Comparison of ENCODE assay signal across 8 cellular contexts in the genomic region with DNA sequence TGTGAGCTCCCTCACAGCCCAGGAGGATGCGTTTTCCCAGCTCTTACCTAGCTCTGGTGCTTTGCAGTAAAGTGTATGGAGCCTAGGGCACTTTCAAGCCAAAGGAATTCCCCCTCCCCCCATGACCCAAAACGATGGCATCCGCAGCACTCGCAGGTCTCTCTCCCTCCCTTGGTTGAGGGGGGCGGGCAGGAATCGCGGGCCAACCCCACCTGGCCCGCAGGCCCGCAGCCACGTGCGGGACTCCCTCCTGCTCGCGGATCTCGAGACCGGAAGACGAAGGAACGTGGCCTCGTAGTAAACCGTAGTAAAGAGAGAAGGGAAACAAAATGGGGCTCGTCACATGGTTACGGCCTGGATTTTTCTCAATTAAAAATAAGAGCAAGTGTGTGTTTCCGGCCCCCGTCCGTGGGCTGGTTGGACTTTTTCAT. TPM values are rescaled to one million over a fixed set of nuclear protein-coding genes. Genes with fewer than 3 reads are reported as not detected.
DNase-seq lines count a peak whose midpoint lies in the region; ATAC-seq and TF ChIP-seq lines count a peak whose summit lies in the region.

No MANE protein-coding gene starts in this region.

- H3K4me1 ChIP-seq in DOHH2 (ENCODE audit: control insufficient read depth, low read length), result peaks cover 60% of the 10 kb centered on the region

- H4K20me1 ChIP-seq in DOHH2 (ENCODE audit: control insufficient read depth, insufficient read depth, low read depth, low read length), result no peaks in the 10 kb centered on the region

- H3K4me1 Mint-ChIP-seq in dendritic cell treated with granulocyte-macrophage colony-stimulating factor and Interleukin-4, amounts not matched to agents 40 ng/mL and 50 ng/mL, for 4 days (ENCODE audit: low read depth), result peaks cover 11% of the 10 kb centered on the region

- H3K4me3 Mint-ChIP-seq in dendritic cell treated with granulocyte-macrophage colony-stimulating factor and Interleukin-4, amounts not matched to agents 40 ng/mL and 50 ng/mL, for 4 days, result peak overlapping the region; percentile 89

- TF ChIP-seq CTCF in DOHH2 (IDR thresholded peaks at IDR 0.05; ENCODE audit: low read depth, low read length, poor library complexity, severe bottlenecking) (no peak), lower leg skin (IDR thresholded peaks at IDR 0.05) (no peak)

- TF ChIP-seq POLR2A in lower leg skin (IDR thresholded peaks at IDR 0.05), result no peak

- H3K27ac ChIP-seq in DOHH2 (ENCODE audit: low read depth, low read length), result peak overlapping the region; percentile 68

- H3K27me3 Mint-ChIP-seq in dendritic cell treated with granulocyte-macrophage colony-stimulating factor and Interleukin-4, amounts not matched to agents 40 ng/mL and 50 ng/mL, for 4 days, result peaks cover 31% of the 10 kb centered on the region

- intact Hi-C loops in dendritic cell treated with granulocyte-macrophage colony-stimulating factor and Interleukin-4, amounts not matched to agents 40 ng/mL and 50 ng/mL, for 4 days (cut with micrococcal nuclease), result loop anchor here (5.0 kb wide), 1 partner anchor 46 kb away; a partner anchor contains a TSS
- intact Hi-C loops in lower leg skin (cut with DNase I; ENCODE audit: low total_unique reads), result loop anchor here (10.0 kb wide), 1 partner anchor 576 kb away; no protein-coding TSS in a partner anchor

- no peaks in the 10 kb centered on the region for H3K27me3 ChIP-seq in DOHH2 (ENCODE audit: control insufficient read depth, low read length)

- H3K4me2 ChIP-seq in DOHH2 (ENCODE audit: low read length), result peak overlapping the region; percentile 89

- H3F3A ChIP-seq in DOHH2 (ENCODE audit: control insufficient read depth, insufficient read depth), result peaks cover 16% of the 10 kb centered on the region; the same call in 1 of the 2 replicates

- 1% methylated on average over 24 of the region's 24 CpGs for WGBS in lower leg skin, 2 donors

- peaks cover 78% of the 10 kb centered on the region for H3K79me2 ChIP-seq in DOHH2 (ENCODE audit: control insufficient read depth, low read length)

- H3K27ac Mint-ChIP-seq in dendritic cell treated with granulocyte-macrophage colony-stimulating factor and Interleukin-4, amounts not matched to agents 40 ng/mL and 50 ng/mL, for 4 days, result peak overlapping the region; percentile 95

- no peaks in the 10 kb centered on the region for H3K9me3 ChIP-seq in DOHH2 (ENCODE audit: control insufficient read depth, insufficient read depth, low read length)

- DNase-seq in RKO (ENCODE audit: low spot score), result peak; percentile 74
- DNase-seq in lower leg skin (ENCODE audit: low spot score in 2 of 2), result peak in 1 of 2 donors; percentile 72
- peak; percentile 80 for DNase-seq in superior temporal gyrus (ENCODE audit: extremely low spot score)
- DNase-seq in 8988T, result no peak

- H3K9me3 Mint-ChIP-seq in dendritic cell treated with granulocyte-macrophage colony-stimulating factor and Interleukin-4, amounts not matched to agents 40 ng/mL and 50 ng/mL, for 4 days, result no peaks in the 10 kb centered on the region

- H3K9me2 ChIP-seq in DOHH2 (replicated peaks; ENCODE audit: control insufficient read depth, low read length), result no peaks in the 10 kb centered on the region

- H3K36me3 ChIP-seq in DOHH2 (ENCODE audit: control insufficient read depth, low read length), result peaks cover 45% of the 10 kb centered on the region

- peaks cover 9% of the 10 kb centered on the region for H3K36me3 Mint-ChIP-seq in dendritic cell treated with granulocyte-macrophage colony-stimulating factor and Interleukin-4, amounts not matched to agents 40 ng/mL and 50 ng/mL, for 4 days (ENCODE audit: low read depth)

- ATAC-seq in GM19452 (IDR thresholded peaks at IDR 0.05; ENCODE audit: unreplicated experiment) (peak; percentile 68), HG03442 (IDR thresholded peaks at IDR 0.05; ENCODE audit: unreplicated experiment) (peak; percentile 55)

- H3K4me3 ChIP-seq in DOHH2 (ENCODE audit: low read length) (peak overlapping the region; percentile 81), lower leg skin (ENCODE audit: low read depth, poor library complexity, severe bottlenecking) (peak overlapping the region; percentile 44)

RNA-seq across cellular contexts. Expression of a gene that starts 8.5 kb away (rescaled TPM):
- total RNA-seq in lower leg skin, result 10 to 100 TPM; 16.9 to 55.0 (median 25.4) TPM

RNA-seq across cellular contexts. Expression of a gene that starts 44.8 kb away (rescaled TPM):
- total RNA-seq in lower leg skin, result 10 to 100 TPM in 3 of 4 donors, 1 to 10 TPM in 1; 7.8 to 28.9 (median 18.0) TPM
